ENCODE assay signal across 14 cellular contexts in the genomic region with DNA sequence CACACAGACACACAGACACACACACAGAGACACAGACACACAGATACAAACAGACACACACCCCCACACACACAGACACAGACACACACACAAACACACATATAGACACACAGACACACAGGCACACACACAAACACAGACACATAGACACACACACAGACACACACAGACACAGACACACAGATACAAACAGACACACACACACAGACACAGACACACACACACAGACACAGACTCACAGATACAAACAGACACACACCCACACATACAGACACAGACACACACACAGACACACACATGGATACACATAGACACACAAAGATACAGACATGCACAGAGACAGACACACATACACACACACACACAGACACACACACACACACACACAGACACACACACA.
DNase-seq lines count a peak whose midpoint lies in the region; ATAC-seq, FAIRE-seq and TF ChIP-seq lines count a peak whose summit lies in the region.
"Had no signal": no experiment of that assay in that cellular context is flagged by ENCODE, and none has a peak within 500 bp of the region (broad histone marks: within the 10 kb centered on the region; RNA-seq: fewer than 3 reads in every experiment).

No MANE protein-coding gene starts in this region.

- peak overlapping the region; percentile 99 for H3K14ac ChIP-seq in neuronal stem cell (ENCODE audit: low read length)

- no peak overlapping the region for H3K4ac ChIP-seq in neuronal stem cell (ENCODE audit: low read length)

- H3K9me3 ChIP-seq in K562 (replicated peaks; ENCODE audit: control insufficient read depth, insufficient read depth, low read depth, low read length): no peaks in the 10 kb centered on the region
- H3K9me3 ChIP-seq in neuronal stem cell (replicated peaks in 1 of 2; ENCODE audit: control insufficient read depth in 2 of 2, insufficient read depth in 1 of 2, low read depth in 1 of 2, low read length in 2 of 2): peaks cover 0 to 2% of the 10 kb centered on the region in 2 donors
- H3K9me3 ChIP-seq: BLaER1 treated with 17β-estradiol and CSF1 and Interleukin-3, amounts not matched to agents 10 nM and 100 nM had no signal

- H4K20me1 ChIP-seq in K562 (replicated peaks; ENCODE audit: control insufficient read depth, insufficient read depth, low read length): peaks cover 4% of the 10 kb centered on the region; the same call in 1 of the 2 replicates
- H4K20me1 ChIP-seq: BLaER1 treated with 17β-estradiol and CSF1 and Interleukin-3, amounts not matched to agents 10 nM and 100 nM had no signal

- H2BK120ac ChIP-seq in neuronal stem cell (ENCODE audit: low read depth, low read length): no peak overlapping the region

- no peak for ATAC-seq in K562
- ATAC-seq: CD8-positive, alpha-beta T cell had no signal

- peak overlapping the region; percentile 52 for H2BK15ac ChIP-seq in neuronal stem cell (ENCODE audit: low read length)

- H3K9ac ChIP-seq in K562 (ENCODE audit: insufficient read depth in 1 of 2, low read depth in 2 of 2, low read length in 2 of 2) (no peak overlapping the region), neuronal stem cell (ENCODE audit: low read depth, low read length, poor library complexity) (peak overlapping the region; percentile 79)
- H3K9ac ChIP-seq: GM23248 had no signal

- H4K8ac ChIP-seq in neuronal stem cell (ENCODE audit: low read depth, low read length): peak overlapping the region; percentile 55

- no peak for TF ChIP-seq RAD21 in K562 (CRISPR knock-in tag; conservative IDR thresholded peaks at IDR 0.05 in 1 of 2, IDR thresholded peaks at IDR 0.05 in 1 of 2)

- H3K27ac ChIP-seq in K562 (ENCODE audit: extremely low read depth, low read depth, low read length) (no peak overlapping the region), neuronal stem cell (replicated peaks; ENCODE audit: low read length) (no peak overlapping the region)
- H3K27ac ChIP-seq: BLaER1 treated with 17β-estradiol and CSF1 and Interleukin-3, amounts not matched to agents 10 nM and 100 nM; GM23248 had no signal

- TF ChIP-seq CTCF in K562 (IDR thresholded peaks at IDR 0.05 in 2 of 3, conservative IDR thresholded peaks at IDR 0.05 in 1 of 3; ENCODE audit: insufficient read depth in 2 of 3, low read depth in 1 of 3, low read length in 3 of 3) (no peak), lower leg skin (IDR thresholded peaks at IDR 0.05) (no peak)

- no peaks in the 10 kb centered on the region for H3K79me2 ChIP-seq in K562 (ENCODE audit: control insufficient read depth, insufficient read depth, low read length)

- H3K79me1 ChIP-seq in neuronal stem cell (ENCODE audit: low read depth, low read length): no peaks in the 10 kb centered on the region

- peak; percentile 85 for FAIRE-seq in K562 (lab: Jason Lieb, UNC)
- FAIRE-seq in GM12891 (lab: Jason Lieb, UNC): no peak
- FAIRE-seq: H54 had no signal

- POLR2A ChIA-PET in HEK293T (lab: Yijun Ruan, JAX): no interaction called here
- POLR2A ChIA-PET in K562 (lab: Yijun Ruan, JAX): no interaction called here

- no peak for TF ChIP-seq POLR2A in K562 (conservative IDR thresholded peaks at IDR 0.05)
- TF ChIP-seq POLR2A in lower leg skin (IDR thresholded peaks at IDR 0.05): no peak
- no peak for TF ChIP-seq POLR2A in GM12891 (IDR thresholded peaks at IDR 0.05; ENCODE audit: low read depth, low read length)

- in situ Hi-C loops in K562 (cut with MboI): no loop called here

- H3K18ac ChIP-seq in neuronal stem cell (ENCODE audit: low read length): no peak overlapping the region

- intact Hi-C loops in K562 (cut with micrococcal nuclease): no loop called here
- intact Hi-C loops in lower leg skin (cut with DNase I; ENCODE audit: low total_unique reads): no loop called here

- H3K36me3 ChIP-seq in K562 (ENCODE audit: control insufficient read depth, insufficient read depth, low read length) (no peaks in the 10 kb centered on the region), neuronal stem cell (replicated peaks in 1 of 2; ENCODE audit: control insufficient read depth in 2 of 2, insufficient read depth in 2 of 2, low read length in 2 of 2) (peaks cover 0 to 3% of the 10 kb centered on the region in 2 donors)
- H3K36me3 ChIP-seq: BLaER1 treated with 17β-estradiol and CSF1 and Interleukin-3, amounts not matched to agents 10 nM and 100 nM had no signal

- no peak overlapping the region for H2BK5ac ChIP-seq in neuronal stem cell (ENCODE audit: low read length)

- H2AFZ ChIP-seq in K562 (ENCODE audit: low read depth, low read length): no peak overlapping the region
- H2AFZ ChIP-seq in neuronal stem cell (ENCODE audit: low read length): no peak overlapping the region
- H2AFZ ChIP-seq: GM23248 had no signal

- H3K9me1 ChIP-seq in K562 (ENCODE audit: control insufficient read depth, insufficient read depth, low read length): no peaks in the 10 kb centered on the region

- H3K4me2 ChIP-seq in K562 (ENCODE audit: insufficient read depth, low read length) (no peak overlapping the region), neuronal stem cell (ENCODE audit: insufficient read depth, low read length, poor library complexity, severe bottlenecking) (no peak overlapping the region)
- H3K4me2 ChIP-seq: BLaER1 treated with 17β-estradiol and CSF1 and Interleukin-3, amounts not matched to agents 10 nM and 100 nM had no signal

- H3K4me3 ChIP-seq in K562 (no peak overlapping the region), neuronal stem cell (ENCODE audit: low read length in 2 of 2) (peak overlapping the region in 1 of 2 donors; percentile 49), lower leg skin (ENCODE audit: low read depth, poor library complexity, severe bottlenecking) (no peak overlapping the region)
- H3K4me3 ChIP-seq: BLaER1 treated with 17β-estradiol and CSF1 and Interleukin-3, amounts not matched to agents 10 nM and 100 nM; GM23248 had no signal

- DNase-seq in HEK293T (ENCODE audit: extremely low spot score) (no peak), K562 (ENCODE audit: extremely low read depth in 1 of 4, low spot score in 3 of 4) (no peak), neuronal stem cell (ENCODE audit: low spot score) (no peak), lower leg skin (ENCODE audit: low spot score in 2 of 2) (no peak), GM12891 (ENCODE audit: insufficient read length, low spot score) (no peak), T-helper 2 cell (no peak)
- DNase-seq: Calu3; CD8-positive, alpha-beta T cell; DMS79 treated with DMSO at 0.1 percent for 48 hours; GF-D8; GM23248; HCEC 1CT had no signal

- no TSS peak for BruUV-seq in K562 (replicated peaks; lab: Mats Ljungman, UMichigan)

- CTCF ChIA-PET in HEK293T (lab: Yijun Ruan, JAX): no interaction called here
- CTCF ChIA-PET in K562 (lab: Yijun Ruan, JAX; ENCODE audit: low intra/inter-chr PET ratio): no interaction called here

- H2AK5ac ChIP-seq in neuronal stem cell (ENCODE audit: low read depth, low read length): no peak overlapping the region

- peak overlapping the region; percentile 86 for H2BK12ac ChIP-seq in neuronal stem cell (ENCODE audit: low read length)

- H3K27me3 ChIP-seq in K562 (ENCODE audit: control insufficient read depth in 2 of 2, insufficient read depth in 2 of 2, low read length in 2 of 2) (peaks cover 11 to 46% of the 10 kb centered on the region in 2 experiments; a peak in 4 of 5 replicates), neuronal stem cell (ENCODE audit: control insufficient read depth in 3 of 3, insufficient read depth in 3 of 3, low read depth in 1 of 3, low read length in 3 of 3) (peaks cover 0 to 5% (median 0%) of the 10 kb centered on the region in 3 experiments)
- H3K27me3 ChIP-seq: BLaER1 treated with 17β-estradiol and CSF1 and Interleukin-3, amounts not matched to agents 10 nM and 100 nM had no signal

- H4K91ac ChIP-seq in neuronal stem cell (ENCODE audit: low read depth, low read length, poor library complexity): peak overlapping the region; percentile 93

- TF ChIP-seq EP300 in K562 (IDR thresholded peaks at IDR 0.05; ENCODE audit: low read length): no peak

- H3K4me1 ChIP-seq in K562 (replicated peaks in 1 of 2; ENCODE audit: control insufficient read depth in 2 of 2, insufficient read depth in 2 of 2, low read length in 2 of 2): peaks cover 0 to 8% of the 10 kb centered on the region in 2 experiments; a peak in 2 of 5 replicates
- peaks cover 0 to 6% of the 10 kb centered on the region in 2 donors for H3K4me1 ChIP-seq in neuronal stem cell (ENCODE audit: control insufficient read depth in 2 of 2, insufficient read depth in 1 of 2, low read depth in 1 of 2, low read length in 2 of 2)
- H3K4me1 ChIP-seq: BLaER1 treated with 17β-estradiol and CSF1 and Interleukin-3, amounts not matched to agents 10 nM and 100 nM had no signal

- no peak overlapping the region for H3K23ac ChIP-seq in neuronal stem cell (ENCODE audit: low read depth, low read length, poor library complexity)

TF ChIP-seq in HEK293T, 16 proteins besides CTCF, POLR2A, EP300 and RAD21:
- TF ChIP-seq ARNT (IDR thresholded peaks at IDR 0.05) (no peak), TARDBP (IDR thresholded peaks at IDR 0.05) (peak; percentile 30; the same call in 1 of the 2 replicates)

TF ChIP-seq in K562, 482 proteins besides CTCF, POLR2A, EP300 and RAD21:
- TF ChIP-seq ZNF146 (CRISPR knock-in tag; IDR thresholded peaks at IDR 0.05; ENCODE audit: unreplicated experiment): no peak
- 0 out of 2 replicates have a peak, but pooled peaks have one; percentile 69 for TF ChIP-seq TSC22D4 (tag; IDR thresholded peaks at IDR 0.05)

TF ChIP-seq in GM12891, 5 proteins besides CTCF, POLR2A, EP300 and RAD21:
- no peak for TF ChIP-seq TAF1 (IDR thresholded peaks at IDR 0.05; ENCODE audit: low read depth, low read length)
- TF ChIP-seq POU2F2 (IDR thresholded peaks at IDR 0.05; ENCODE audit: low read depth, low read length): no peak
- no peak for TF ChIP-seq SPI1 (IDR thresholded peaks at IDR 0.05; ENCODE audit: low read depth, low read length)
- no peak for TF ChIP-seq POLR2AphosphoS5 (IDR thresholded peaks at IDR 0.05; ENCODE audit: low read depth, low read length)
- no peak for TF ChIP-seq PAX5 (IDR thresholded peaks at IDR 0.05; ENCODE audit: insufficient read depth, low read length, severe bottlenecking)
